ENCODE assay signal across 19 cellular contexts in the genomic region with DNA sequence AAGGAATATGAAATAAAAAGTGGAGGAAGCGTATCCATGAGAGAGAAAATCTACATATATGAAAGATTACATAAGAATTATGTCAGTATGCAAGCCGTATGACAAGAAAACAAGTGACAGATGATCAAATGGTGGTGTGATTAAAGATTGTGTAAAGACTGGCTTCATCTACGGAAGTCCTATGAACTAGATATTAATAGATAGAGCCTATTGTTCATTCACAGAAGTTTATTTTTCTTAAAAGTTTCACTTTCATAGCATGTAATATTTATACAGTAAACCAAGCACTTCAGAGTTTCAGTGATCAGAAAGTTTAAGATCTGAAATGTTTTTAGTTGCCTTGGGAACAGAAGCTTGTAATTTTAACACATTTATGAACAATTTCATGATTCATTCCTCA.
DNase-seq lines count a peak whose midpoint lies in the region; ATAC-seq lines count a peak whose summit lies in the region.
"Had no signal": no experiment of that assay in that cellular context is flagged by ENCODE, and none has a peak within 500 bp of the region (broad histone marks: within the 10 kb centered on the region; RNA-seq: fewer than 3 reads in every experiment).

No MANE protein-coding gene starts in this region.

- no peak for DNase-seq in SIG-M5 treated with dmso at 0.1 percent for 504 hours (lab: John Stamatoyannopoulos, UW; ENCODE audit: unreplicated experiment)
- DNase-seq in DMS79 treated with DMSO at 0.1 percent for 48 hours (lab: John Stamatoyannopoulos, UW), result no peak
- DNase-seq in NCI-H187 treated with DMSO at 0.1 percent for 48 hours (lab: John Stamatoyannopoulos, UW), result no peak
- DNase-seq: ACHN; Caco-2; effector memory CD4-positive, alpha-beta T cell; left ventricle myocardium inferior; NCI-H1048; NCI-H345; OCI-M1; stimulated activated CD4-positive, alpha-beta T cell treated with anti-CD3 and anti-CD28 coated beads, Interleukin-15, amount 100 ng/mL, for 24 hours; testis had no signal

- peak; percentile 86 for ATAC-seq in GM18858 (IDR thresholded peaks at IDR 0.05; ENCODE audit: unreplicated experiment)
- ATAC-seq in GM21447 (IDR thresholded peaks at IDR 0.05; ENCODE audit: unreplicated experiment), result peak; percentile 75
- ATAC-seq in HG02970 (IDR thresholded peaks at IDR 0.05; ENCODE audit: low FRiP score, unreplicated experiment), result peak; percentile 82
- peak; percentile 87 for ATAC-seq in HG03457 (IDR thresholded peaks at IDR 0.05; ENCODE audit: unreplicated experiment)
- ATAC-seq in HG03469 (IDR thresholded peaks at IDR 0.05; ENCODE audit: unreplicated experiment), result no peak
- ATAC-seq: HCT116, SK-N-SH treated with all-trans-retinoic acid at 6 μM for 48 hours had no signal
